In the genomic region with DNA sequence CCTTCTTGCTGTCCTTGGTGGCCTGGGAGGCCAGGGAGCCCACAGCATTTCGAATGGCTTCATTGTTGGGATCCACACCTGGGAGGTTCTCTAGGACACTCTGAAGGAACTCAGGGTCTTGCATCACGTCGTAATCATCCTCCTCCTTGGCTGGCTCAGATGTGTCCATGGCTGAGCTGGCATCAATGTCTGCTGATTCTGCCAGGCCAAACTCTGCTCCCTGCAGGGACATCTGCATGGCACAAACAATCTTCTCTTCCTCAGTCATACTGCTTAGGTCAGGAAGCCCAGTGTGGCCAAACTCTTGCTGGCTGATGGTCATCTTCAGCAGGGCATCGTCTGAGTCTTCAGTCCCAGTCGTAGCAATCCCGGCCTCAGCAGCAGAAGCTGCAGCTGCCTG, we compare ENCODE assay signal across 5 cellular contexts. TPM values are rescaled to one million over a fixed set of nuclear protein-coding genes. Genes with fewer than 3 reads are reported as not detected.
"Had no signal": no experiment of that assay in that cellular context is flagged by ENCODE, and none has a peak within 500 bp of the region (broad histone marks: within the 10 kb centered on the region; RNA-seq: fewer than 3 reads in every experiment).

No MANE protein-coding gene starts in this region.

- H3K4me1 Mint-ChIP-seq: IgD-negative memory B cell had no signal

- H3K4me3 ChIP-seq: K562 had no signal

- H3K27ac ChIP-seq: HL-60 had no signal

- ATAC-seq: HepG2, K562 had no signal

- DNase-seq: IMR-90 had no signal

- H3K4me3 Mint-ChIP-seq: IgD-negative memory B cell had no signal

- H3K27ac Mint-ChIP-seq: IgD-negative memory B cell had no signal

- H3K9me3 Mint-ChIP-seq: IgD-negative memory B cell had no signal

RNA-seq across cellular contexts. Expression of a gene that starts 34.9 kb away (rescaled TPM):
- polyA plus RNA-seq: HepG2 had no signal
